In the genomic region with DNA sequence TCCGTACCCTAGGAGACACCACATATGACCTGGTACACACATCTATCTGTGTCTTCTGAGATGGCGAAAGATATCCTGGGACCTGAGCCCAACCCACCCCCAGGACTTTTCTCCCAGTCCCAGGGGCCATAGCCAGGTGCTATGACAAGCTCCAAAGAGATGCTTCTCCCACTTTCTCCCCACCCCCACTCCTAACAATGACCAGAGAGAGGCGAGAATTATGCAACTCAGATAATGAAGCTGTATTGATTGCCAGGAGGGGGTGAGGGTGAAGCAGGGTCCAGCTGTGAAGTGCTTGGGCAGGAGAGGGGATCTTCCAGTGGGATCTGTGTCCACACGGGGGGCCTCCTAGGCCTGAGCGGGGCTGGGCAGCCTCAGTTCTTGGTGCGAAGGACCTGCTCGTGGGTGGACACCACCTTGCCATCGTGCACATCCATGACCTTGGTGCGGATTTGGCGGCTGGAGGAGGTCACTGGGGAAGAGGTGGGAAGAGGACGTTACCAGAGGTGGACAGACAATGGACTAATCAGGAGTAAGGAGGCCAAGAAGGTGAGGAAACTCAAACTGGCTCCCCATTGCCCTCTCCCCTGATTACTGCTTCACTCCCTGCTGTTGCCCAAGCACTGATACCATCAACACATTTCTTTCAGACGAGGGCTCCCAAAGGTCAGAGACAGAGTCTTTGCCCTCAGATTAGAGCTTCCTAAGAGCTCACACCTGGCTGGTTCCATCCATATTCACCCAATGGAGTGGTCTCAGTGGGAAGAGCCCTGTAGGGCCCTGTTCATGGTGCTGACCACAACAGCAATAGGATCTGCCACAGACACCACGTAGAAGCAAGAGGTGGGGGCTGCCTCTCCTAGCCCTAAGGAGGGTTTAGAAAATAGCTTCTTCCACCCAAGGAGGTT, we compare ENCODE assay signal across 11 cellular contexts. TPM values are rescaled to one million over a fixed set of nuclear protein-coding genes. Genes with fewer than 3 reads are reported as not detected.
"Had no signal": no experiment of that assay in that cellular context is flagged by ENCODE, and none has a peak within 500 bp of the region (broad histone marks: within the 10 kb centered on the region; RNA-seq: fewer than 3 reads in every experiment).

No MANE protein-coding gene starts in this region.

RNA-seq across cellular contexts. Expression of gene KRT14, which starts 4.4 kb away (rescaled TPM):
- total RNA-seq: activated CD4-positive, alpha-beta T cell treated with anti-CD3 and anti-CD28 coated beads, Interleukin-2, amount 10 ng/mL, durations not matched to agents 24 days and 14 days; activated CD8-positive, alpha-beta memory T cell treated with anti-CD3 and anti-CD28 coated beads for 36 hours; activated CD8-positive, alpha-beta T cell treated with anti-CD3 and anti-CD28 coated beads for 36 hours; activated naive CD8-positive, alpha-beta T cell treated with anti-CD3 and anti-CD28 coated beads, Interleukin-2, amount 10 ng/mL, durations not matched to agents 7 days and 5 days; activated T-cell treated with anti-CD3 and anti-CD28 coated beads, Interleukin-2, amount 50 U/mL, for 72 hours; activated T-helper 17 cell treated with anti-CD3 and anti-CD28 coated beads, Interleukin-2, amount 50 U/mL, for 72 hours; SJCRH30 had no signal
- polyA plus RNA-seq: IgD-negative memory B cell had no signal

RNA-seq across cellular contexts. Expression of gene KRT9, which starts 10.5 kb away (rescaled TPM):
- total RNA-seq: activated CD4-positive, alpha-beta T cell treated with anti-CD3 and anti-CD28 coated beads, Interleukin-2, amount 10 ng/mL, durations not matched to agents 24 days and 14 days; activated CD8-positive, alpha-beta memory T cell treated with anti-CD3 and anti-CD28 coated beads for 36 hours; activated CD8-positive, alpha-beta T cell treated with anti-CD3 and anti-CD28 coated beads for 36 hours; activated naive CD8-positive, alpha-beta T cell treated with anti-CD3 and anti-CD28 coated beads, Interleukin-2, amount 10 ng/mL, durations not matched to agents 7 days and 5 days; activated T-cell treated with anti-CD3 and anti-CD28 coated beads, Interleukin-2, amount 50 U/mL, for 72 hours; activated T-helper 17 cell treated with anti-CD3 and anti-CD28 coated beads, Interleukin-2, amount 50 U/mL, for 72 hours; ascending aorta; PC-3; SJCRH30 had no signal
- polyA plus RNA-seq: adipose tissue, IgD-negative memory B cell had no signal

RNA-seq across cellular contexts. Expression of gene KRT16, which starts 30.3 kb away (rescaled TPM):
- total RNA-seq: activated CD4-positive, alpha-beta T cell treated with anti-CD3 and anti-CD28 coated beads, Interleukin-2, amount 10 ng/mL, durations not matched to agents 24 days and 14 days; activated CD8-positive, alpha-beta memory T cell treated with anti-CD3 and anti-CD28 coated beads for 36 hours; activated CD8-positive, alpha-beta T cell treated with anti-CD3 and anti-CD28 coated beads for 36 hours; activated naive CD8-positive, alpha-beta T cell treated with anti-CD3 and anti-CD28 coated beads, Interleukin-2, amount 10 ng/mL, durations not matched to agents 7 days and 5 days; activated T-cell treated with anti-CD3 and anti-CD28 coated beads, Interleukin-2, amount 50 U/mL, for 72 hours; activated T-helper 17 cell treated with anti-CD3 and anti-CD28 coated beads, Interleukin-2, amount 50 U/mL, for 72 hours had no signal
- polyA plus RNA-seq: IgD-negative memory B cell had no signal

RNA-seq across cellular contexts. Expression of gene KRT17, which starts 42.1 kb away (rescaled TPM):
- total RNA-seq: activated CD4-positive, alpha-beta T cell treated with anti-CD3 and anti-CD28 coated beads, Interleukin-2, amount 10 ng/mL, durations not matched to agents 24 days and 14 days; activated CD8-positive, alpha-beta T cell treated with anti-CD3 and anti-CD28 coated beads for 36 hours; activated naive CD8-positive, alpha-beta T cell treated with anti-CD3 and anti-CD28 coated beads, Interleukin-2, amount 10 ng/mL, durations not matched to agents 7 days and 5 days had no signal
- polyA plus RNA-seq: IgD-negative memory B cell had no signal

RNA-seq across cellular contexts. Expression of gene KRT19, which starts 54.2 kb away (rescaled TPM):
- total RNA-seq: activated CD4-positive, alpha-beta T cell treated with anti-CD3 and anti-CD28 coated beads, Interleukin-2, amount 10 ng/mL, durations not matched to agents 24 days and 14 days; activated CD8-positive, alpha-beta memory T cell treated with anti-CD3 and anti-CD28 coated beads for 36 hours; activated CD8-positive, alpha-beta T cell treated with anti-CD3 and anti-CD28 coated beads for 36 hours; activated naive CD8-positive, alpha-beta T cell treated with anti-CD3 and anti-CD28 coated beads, Interleukin-2, amount 10 ng/mL, durations not matched to agents 7 days and 5 days; activated T-cell treated with anti-CD3 and anti-CD28 coated beads, Interleukin-2, amount 50 U/mL, for 72 hours; activated T-helper 17 cell treated with anti-CD3 and anti-CD28 coated beads, Interleukin-2, amount 50 U/mL, for 72 hours; SJCRH30 had no signal
- polyA plus RNA-seq: IgD-negative memory B cell had no signal
